Comparison of ENCODE assay signal across 25 cellular contexts in genomic region chr5:172171118-172171775, GRCh38. TPM values are rescaled to one million over a fixed set of nuclear protein-coding genes. Genes with fewer than 3 reads are reported as not detected.
DNase-seq lines count a peak whose midpoint lies in the region; ATAC-seq lines count a peak whose summit lies in the region.
"Had no signal": no experiment of that assay in that cellular context is flagged by ENCODE, and none has a peak within 500 bp of the region (broad histone marks: within the 10 kb centered on the region; RNA-seq: fewer than 3 reads in every experiment).

No MANE protein-coding gene starts in this region.

- no peak overlapping the region for H3K9ac ChIP-seq in neuronal stem cell (ENCODE audit: low read depth, low read length, poor library complexity)

- no CpG with 5 or more reads among the region's 13 CpGs for WGBS in neuronal stem cell (ENCODE audit: extremely low coverage in 2 of 2, insufficient read length in 2 of 2, insufficient replicate concordance in 1 of 2), 2 donors

- no peak overlapping the region for H2BK5ac ChIP-seq in neuronal stem cell (ENCODE audit: low read length)

- no peak overlapping the region for H2AK5ac ChIP-seq in neuronal stem cell (ENCODE audit: low read depth, low read length)

- no peak for DNase-seq in activated CD8-positive, alpha-beta memory T cell treated with anti-CD3 and anti-CD28 coated beads, Interleukin-2, amount 10 ng/mL, durations not matched to agents 7 days and 5 days
- no peak for DNase-seq in activated CD8-positive, alpha-beta memory T cell treated with anti-CD3 and anti-CD28 coated beads for 24 hours
- DNase-seq in ELF-1 (ENCODE audit: low read depth, low spot score) (peak; percentile 52), neuronal stem cell (ENCODE audit: low spot score) (peak; percentile 20), NCI-H1694 treated with DMSO at 0.1 percent for 48 hours (lab: John Stamatoyannopoulos, UW) (no peak)
- DNase-seq in central memory CD8-positive, alpha-beta T cell (ENCODE audit: low spot score in 2 of 2): no peak
- DNase-seq: HCEC 1CT, Kasumi-1, kidney glomerular epithelial cell, mammary epithelial cell, NCI-H1930, NCI-H226, NCI-H748 treated with DMSO at 0.1 percent for 48 hours, T-helper 9 cell, testis had no signal

- no peaks in the 10 kb centered on the region for H3K9me3 Mint-ChIP-seq in activated CD8-positive, alpha-beta memory T cell treated with anti-CD3 and anti-CD28 coated beads, Interleukin-2, amount 10 ng/mL, durations not matched to agents 7 days and 5 days (ENCODE audit: low read depth)
- H3K9me3 Mint-ChIP-seq in central memory CD8-positive, alpha-beta T cell: no peaks in the 10 kb centered on the region

- H3K18ac ChIP-seq in neuronal stem cell (ENCODE audit: low read length): no peak overlapping the region

- H3K36me3 Mint-ChIP-seq in activated CD8-positive, alpha-beta memory T cell treated with anti-CD3 and anti-CD28 coated beads, Interleukin-2, amount 10 ng/mL, durations not matched to agents 7 days and 5 days: peaks cover 57% of the 10 kb centered on the region
- peaks cover 58% of the 10 kb centered on the region for H3K36me3 Mint-ChIP-seq in central memory CD8-positive, alpha-beta T cell (ENCODE audit: insufficient read depth)

- no peak overlapping the region for H3K23ac ChIP-seq in neuronal stem cell (ENCODE audit: low read depth, low read length, poor library complexity)

- no peak overlapping the region for H3K4me3 Mint-ChIP-seq in activated CD8-positive, alpha-beta memory T cell treated with anti-CD3 and anti-CD28 coated beads, Interleukin-2, amount 10 ng/mL, durations not matched to agents 7 days and 5 days
- H3K4me3 Mint-ChIP-seq in central memory CD8-positive, alpha-beta T cell: no peak overlapping the region

- H4K91ac ChIP-seq in neuronal stem cell (ENCODE audit: low read depth, low read length, poor library complexity): no peak overlapping the region

- CTCF ChIA-PET in activated CD8-positive, alpha-beta memory T cell treated with anti-CD3 and anti-CD28 coated beads, Interleukin-2, amount 10 ng/mL, durations not matched to agents 7 days and 5 days (lab: Charles Lee): interaction anchor here (11.1 kb wide), 1 partner anchor 16 kb away, joined by 184 read pairs; the partner anchor contains the start of gene STK10

- H3K4me2 ChIP-seq in neuronal stem cell (ENCODE audit: insufficient read depth, low read length, poor library complexity, severe bottlenecking): no peak overlapping the region
- H3K4me2 ChIP-seq: A549 had no signal

- no peak overlapping the region for H2BK15ac ChIP-seq in neuronal stem cell (ENCODE audit: low read length)

- no peak overlapping the region for H3K27ac ChIP-seq in neuronal stem cell (replicated peaks; ENCODE audit: low read length)
- H3K27ac ChIP-seq: A549, epithelial cell of prostate, HL-60, testis, vagina had no signal

- no peak overlapping the region for H3K4me3 ChIP-seq in neuronal stem cell (ENCODE audit: low read length in 2 of 2)
- H3K4me3 ChIP-seq: A549, dorsolateral prefrontal cortex, skin epidermis, testis, vagina had no signal

- H3K4me1 ChIP-seq in neuronal stem cell (ENCODE audit: control insufficient read depth in 2 of 2, insufficient read depth in 1 of 2, low read depth in 1 of 2, low read length in 2 of 2): peaks cover 9 to 25% of the 10 kb centered on the region in 2 donors
- H3K4me1 ChIP-seq: A549 had no signal

- no peak overlapping the region for H4K8ac ChIP-seq in neuronal stem cell (ENCODE audit: low read depth, low read length)

- no peak overlapping the region for H2BK12ac ChIP-seq in neuronal stem cell (ENCODE audit: low read length)

- H2AFZ ChIP-seq in neuronal stem cell (ENCODE audit: low read length): no peak overlapping the region

- H3K27me3 Mint-ChIP-seq in activated CD8-positive, alpha-beta memory T cell treated with anti-CD3 and anti-CD28 coated beads, Interleukin-2, amount 10 ng/mL, durations not matched to agents 7 days and 5 days: no peaks in the 10 kb centered on the region
- H3K27me3 Mint-ChIP-seq in central memory CD8-positive, alpha-beta T cell: no peaks in the 10 kb centered on the region

- H2BK120ac ChIP-seq in neuronal stem cell (ENCODE audit: low read depth, low read length): no peak overlapping the region

- H3K79me1 ChIP-seq in neuronal stem cell (ENCODE audit: low read depth, low read length): no peaks in the 10 kb centered on the region

- no peak for ATAC-seq in activated CD8-positive, alpha-beta memory T cell treated with anti-CD3 and anti-CD28 coated beads, Interleukin-2, amount 10 ng/mL, durations not matched to agents 7 days and 5 days
- ATAC-seq in central memory CD8-positive, alpha-beta T cell (replicated peaks; ENCODE audit: extremely low read depth, poor library complexity, severe bottlenecking): no peak
- ATAC-seq in HG03039 (IDR thresholded peaks at IDR 0.05; ENCODE audit: unreplicated experiment) (no peak), HG02610 (IDR thresholded peaks at IDR 0.05; ENCODE audit: unreplicated experiment) (no peak)
- ATAC-seq: A549 had no signal

- H3K4ac ChIP-seq in neuronal stem cell (ENCODE audit: low read length): no peak overlapping the region

- H3K14ac ChIP-seq in neuronal stem cell (ENCODE audit: low read length): no peak overlapping the region

- H3K27ac Mint-ChIP-seq in activated CD8-positive, alpha-beta memory T cell treated with anti-CD3 and anti-CD28 coated beads, Interleukin-2, amount 10 ng/mL, durations not matched to agents 7 days and 5 days: peak overlapping the region; percentile 33
- H3K27ac Mint-ChIP-seq in central memory CD8-positive, alpha-beta T cell (ENCODE audit: low read depth): peak overlapping the region; percentile 82

- peaks cover 80% of the 10 kb centered on the region for H3K4me1 Mint-ChIP-seq in activated CD8-positive, alpha-beta memory T cell treated with anti-CD3 and anti-CD28 coated beads, Interleukin-2, amount 10 ng/mL, durations not matched to agents 7 days and 5 days
- peaks cover 93% of the 10 kb centered on the region for H3K4me1 Mint-ChIP-seq in central memory CD8-positive, alpha-beta T cell

- H3K36me3 ChIP-seq in neuronal stem cell (replicated peaks in 1 of 2; ENCODE audit: control insufficient read depth in 2 of 2, insufficient read depth in 2 of 2, low read length in 2 of 2): no peaks in the 10 kb centered on the region
- H3K36me3 ChIP-seq: vagina had no signal

- H3K9me3 ChIP-seq in neuronal stem cell (replicated peaks in 1 of 2; ENCODE audit: control insufficient read depth in 2 of 2, insufficient read depth in 1 of 2, low read depth in 1 of 2, low read length in 2 of 2): no peaks in the 10 kb centered on the region
- H3K9me3 ChIP-seq: A549, testis, vagina had no signal

- H3K27me3 ChIP-seq in neuronal stem cell (ENCODE audit: control insufficient read depth in 3 of 3, insufficient read depth in 3 of 3, low read depth in 1 of 3, low read length in 3 of 3): no peaks in the 10 kb centered on the region
- H3K27me3 ChIP-seq: dorsolateral prefrontal cortex, testis, vagina had no signal

RNA-seq across cellular contexts. Expression of gene STK10, which starts 16.8 kb away (rescaled TPM):
- total RNA-seq in activated CD8-positive, alpha-beta memory T cell treated with anti-CD3 and anti-CD28 coated beads, Interleukin-2, amount 10 ng/mL, durations not matched to agents 7 days and 5 days: 100 to 1,000 TPM; 223 to 327 TPM
- 4.8 TPM for polyA plus RNA-seq in neuronal stem cell (2013, experiment 1 of 2)
- 4.6 TPM for polyA plus RNA-seq in neuronal stem cell (2013, experiment 2 of 2)

RNA-seq across cellular contexts. Expression of gene EFCAB9, which starts 22.7 kb away (rescaled TPM):
- total RNA-seq in activated CD8-positive, alpha-beta memory T cell treated with anti-CD3 and anti-CD28 coated beads, Interleukin-2, amount 10 ng/mL, durations not matched to agents 7 days and 5 days: not detected
- 0.15 TPM for polyA plus RNA-seq in neuronal stem cell (2013, experiment 1 of 2)
- polyA plus RNA-seq in neuronal stem cell (2013, experiment 2 of 2): 0.47 TPM
- total RNA-seq: dorsolateral prefrontal cortex, mammary epithelial cell, osteoblast, renal cortical epithelial cell, vagina had no signal
- polyA plus RNA-seq: A549, mammary epithelial cell had no signal

Comparison
In these comparisons a context has a peak if more than half of its experiments do, and no peak if none do; other contexts are left out.
1. DNase-seq: peak in ELF-1 (single experiment) and neuronal stem cell (single experiment); none in activated CD8-positive, alpha-beta memory T cell treated with anti-CD3 and anti-CD28 coated beads, Interleukin-2, amount 10 ng/mL, durations not matched to agents 7 days and 5 days (single experiment), activated CD8-positive, alpha-beta memory T cell treated with anti-CD3 and anti-CD28 coated beads for 24 hours (single experiment), central memory CD8-positive, alpha-beta T cell (0 of 2) and NCI-H1694 treated with DMSO at 0.1 percent for 48 hours (single experiment).